ENCODE assay signal across 30 cellular contexts in the genomic region with DNA sequence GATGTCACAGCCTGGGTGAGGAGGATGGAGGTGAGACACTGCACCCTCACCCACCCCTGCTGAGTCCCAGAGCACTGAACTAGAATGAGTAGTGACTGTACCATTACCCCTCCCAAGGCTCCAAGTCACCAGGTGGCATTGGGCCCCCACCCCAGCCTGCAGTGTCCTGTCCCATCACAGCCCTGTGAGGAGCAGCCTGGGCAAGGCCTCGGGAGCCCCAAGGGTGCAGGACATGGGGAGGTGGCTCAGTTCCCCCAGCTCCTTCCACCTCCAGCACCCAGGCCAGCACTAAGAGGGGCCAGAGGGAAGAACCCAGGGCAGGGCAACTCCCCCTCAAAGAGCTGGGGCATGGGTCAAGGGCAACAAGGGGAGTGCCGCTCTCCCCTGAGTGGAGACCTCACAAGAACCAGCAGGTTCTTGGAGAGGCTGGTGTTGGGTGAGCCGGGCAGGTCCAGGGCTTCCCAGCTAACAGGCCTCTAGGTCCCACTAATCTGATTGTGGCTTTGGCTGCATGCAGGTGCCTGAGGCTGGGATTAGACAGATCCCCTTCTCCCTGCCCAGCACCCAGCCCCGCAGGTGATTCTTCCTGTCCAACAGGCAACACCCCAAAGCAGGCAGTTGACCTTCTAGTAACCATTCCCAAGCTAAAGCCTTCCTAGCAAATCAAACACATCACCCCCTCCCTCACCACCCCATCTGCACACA. TPM values are rescaled to one million over a fixed set of nuclear protein-coding genes. Genes with fewer than 3 reads are reported as not detected.
"Had no signal": no experiment of that assay in that cellular context is flagged by ENCODE, and none has a peak within 500 bp of the region (broad histone marks: within the 10 kb centered on the region; RNA-seq: fewer than 3 reads in every experiment).

No MANE protein-coding gene starts in this region.

- H3K4me3 Mint-ChIP-seq: activated CD8-positive, alpha-beta T cell treated with anti-CD3 and anti-CD28 coated beads, Interleukin-2, amount 10 ng/mL, durations not matched to agents 7 days and 5 days; activated naive CD4-positive, alpha-beta T cell treated with anti-CD3 and anti-CD28 coated beads, Interleukin-2, amount 10 ng/mL, durations not matched to agents 7 days and 5 days; activated naive CD8-positive, alpha-beta T cell; activated naive CD8-positive, alpha-beta T cell treated with anti-CD3 and anti-CD28 coated beads, Interleukin-2, amount 50 U/mL, for 24 hours; central memory CD8-positive, alpha-beta T cell had no signal

- DNase-seq: activated CD4-positive, alpha-beta T cell treated with anti-CD3 and anti-CD28 coated beads for 1 hour; activated CD4-positive, alpha-beta T cell treated with anti-CD3 and anti-CD28 coated beads for 48 hours; activated CD4-positive, alpha-beta T cell treated with anti-CD3 and anti-CD28 coated beads, Interleukin-2, amount 50 U/mL, for 48 hours; activated CD4-positive, CD25-positive, alpha-beta regulatory T cell; activated CD8-positive, alpha-beta memory T cell treated with anti-CD3 and anti-CD28 coated beads, Interleukin-2, amount 50 U/mL, for 48 hours; activated CD8-positive, alpha-beta T cell treated with anti-CD3 and anti-CD28 coated beads, Interleukin-2, amount 10 ng/mL, durations not matched to agents 7 days and 5 days; activated effector memory CD4-positive, alpha-beta T cell treated with Interleukin-2 at 50 U/mL for 16 hours; activated naive CD4-positive, alpha-beta T cell treated with anti-CD3 and anti-CD28 coated beads, Interleukin-2, amount 10 ng/mL, durations not matched to agents 7 days and 5 days; activated naive CD8-positive, alpha-beta T cell treated with anti-CD3 and anti-CD28 coated beads, Interleukin-2, amount 50 U/mL, for 24 hours; activated T-cell treated with anti-CD3 and anti-CD28 coated beads, Interleukin-2, amount 50 U/mL, for 48 hours; aorta; brain microvascular endothelial cell; NCI-H1092 treated with DMSO at 0.1 percent for 48 hours; NCI-H187; NCI-H2029 treated with DMSO at 0.1 percent for 48 hours; NCI-H226; NCI-H446 treated with DMSO at 0.1 percent for 48 hours; NCI-H524; NK-92 treated with Interleukin-12 subunit alpha and Interleukin-12 subunit beta, amount 100 ng/mL, for 24 hours; PC-3; Right ventricle myocardium superior; SW 1271; T-helper 1 cell; T-helper 2 cell; T-helper 9 cell had no signal

- H3K27me3 ChIP-seq: brain microvascular endothelial cell had no signal

- ATAC-seq: activated CD8-positive, alpha-beta T cell treated with anti-CD3 and anti-CD28 coated beads, Interleukin-2, amount 10 ng/mL, durations not matched to agents 7 days and 5 days; activated naive CD8-positive, alpha-beta T cell treated with anti-CD3 and anti-CD28 coated beads, Interleukin-2, amount 50 U/mL, for 24 hours; PC-3 had no signal

- H3K4me3 ChIP-seq: K562 had no signal

- H3K36me3 Mint-ChIP-seq: activated naive CD4-positive, alpha-beta T cell treated with anti-CD3 and anti-CD28 coated beads, Interleukin-2, amount 10 ng/mL, durations not matched to agents 7 days and 5 days; activated naive CD8-positive, alpha-beta T cell had no signal

- H3K27ac Mint-ChIP-seq: activated CD8-positive, alpha-beta T cell treated with anti-CD3 and anti-CD28 coated beads, Interleukin-2, amount 10 ng/mL, durations not matched to agents 7 days and 5 days; activated naive CD4-positive, alpha-beta T cell treated with anti-CD3 and anti-CD28 coated beads, Interleukin-2, amount 10 ng/mL, durations not matched to agents 7 days and 5 days; activated naive CD8-positive, alpha-beta T cell; activated naive CD8-positive, alpha-beta T cell treated with anti-CD3 and anti-CD28 coated beads, Interleukin-2, amount 50 U/mL, for 24 hours had no signal

- H3K36me3 ChIP-seq: brain microvascular endothelial cell had no signal

- H3K27ac ChIP-seq: brain microvascular endothelial cell, RWPE1, VCaP had no signal

- H3K4me1 Mint-ChIP-seq: activated naive CD4-positive, alpha-beta T cell treated with anti-CD3 and anti-CD28 coated beads, Interleukin-2, amount 10 ng/mL, durations not matched to agents 7 days and 5 days; activated naive CD8-positive, alpha-beta T cell treated with anti-CD3 and anti-CD28 coated beads, Interleukin-2, amount 50 U/mL, for 24 hours; central memory CD8-positive, alpha-beta T cell had no signal

- H3K9me3 Mint-ChIP-seq: activated naive CD4-positive, alpha-beta T cell treated with anti-CD3 and anti-CD28 coated beads, Interleukin-2, amount 10 ng/mL, durations not matched to agents 7 days and 5 days; activated naive CD8-positive, alpha-beta T cell treated with anti-CD3 and anti-CD28 coated beads, Interleukin-2, amount 50 U/mL, for 24 hours; central memory CD8-positive, alpha-beta T cell had no signal

RNA-seq across cellular contexts. Expression of a gene that starts 2.6 kb away (rescaled TPM):
- total RNA-seq: activated CD8-positive, alpha-beta T cell treated with anti-CD3 and anti-CD28 coated beads, Interleukin-2, amount 10 ng/mL, durations not matched to agents 7 days and 5 days; aorta; K562; Right ventricle myocardium superior had no signal
- polyA plus RNA-seq: aorta, K562 had no signal
